18 cellular contexts compared by ENCODE assay signal in the genomic region with DNA sequence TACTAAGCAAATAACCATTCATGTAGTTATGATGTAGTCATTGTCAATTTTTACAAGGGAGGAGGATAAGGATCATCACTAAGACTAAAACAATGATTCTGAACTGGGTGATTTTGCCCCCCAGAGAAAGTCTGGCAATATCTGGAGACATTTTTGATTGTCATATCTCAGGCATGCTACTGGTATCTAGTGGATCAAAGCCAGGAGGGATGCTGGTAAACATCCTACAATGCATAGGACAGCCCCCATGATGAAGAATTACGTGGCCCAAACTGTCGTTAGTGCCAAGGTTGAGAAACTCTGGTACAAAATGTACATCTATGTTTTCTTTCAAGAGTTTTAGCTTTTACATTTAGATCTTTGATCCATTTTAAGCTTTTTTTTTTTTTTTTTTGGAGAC. TPM values are rescaled to one million over a fixed set of nuclear protein-coding genes. Genes with fewer than 3 reads are reported as not detected.
DNase-seq lines count a peak whose midpoint lies in the region; ATAC-seq, FAIRE-seq and TF ChIP-seq lines count a peak whose summit lies in the region.
"Had no signal": no experiment of that assay in that cellular context is flagged by ENCODE, and none has a peak within 500 bp of the region (broad histone marks: within the 10 kb centered on the region; RNA-seq: fewer than 3 reads in every experiment).

No MANE protein-coding gene starts in this region.

- H2AK5ac ChIP-seq in trophoblast cell (ENCODE audit: low read length): no peak overlapping the region

- H3K79me2 ChIP-seq in endothelial cell of umbilical vein (ENCODE audit: control insufficient read depth, insufficient read depth, low read length) (peaks cover 20% of the 10 kb centered on the region), trophoblast cell (ENCODE audit: control insufficient read depth, insufficient read depth, low read length, poor library complexity) (no peaks in the 10 kb centered on the region)

- intact Hi-C loops in endothelial cell of umbilical vein (cut with micrococcal nuclease): loop anchor here (1.0 kb wide), 1 partner anchor 57 kb away; a partner anchor contains a TSS

- H4K12ac ChIP-seq in trophoblast cell (ENCODE audit: low read depth, low read length): no peak overlapping the region

- no peak overlapping the region for H2BK12ac ChIP-seq in trophoblast cell (ENCODE audit: low read length)

- H2AFZ ChIP-seq in endothelial cell of umbilical vein (ENCODE audit: low read depth, low read length) (no peak overlapping the region), trophoblast cell (ENCODE audit: insufficient read depth, low read length, poor library complexity) (no peak overlapping the region)

- H2BK120ac ChIP-seq in trophoblast cell (ENCODE audit: insufficient read depth, low read length, poor library complexity): no peak overlapping the region

- CTCF ChIA-PET in endothelial cell of umbilical vein (lab: Charles Lee): interaction anchor here (0.9 to 2.0 kb wide), 7 partner anchors 10 to 133 kb away, joined by 3 to 9 read pairs (median 4); no protein-coding TSS in a partner anchor

- ATAC-seq in GM21825 (IDR thresholded peaks at IDR 0.05; ENCODE audit: unreplicated experiment): no peak

- WGBS in trophoblast cell (ENCODE audit: extremely low coverage, insufficient coverage, insufficient read length): no CpG with 5 or more reads among the region's 2 CpGs

- peaks cover 25% of the 10 kb centered on the region for H3K4me1 ChIP-seq in endothelial cell of umbilical vein (ENCODE audit: control insufficient read depth, extremely low read depth, insufficient read depth, low read length)
- H3K4me1 ChIP-seq in trophoblast cell (ENCODE audit: control insufficient read depth in 1 of 2, insufficient read depth in 2 of 2, low read length in 2 of 2): no peaks in the 10 kb centered on the region

- POLR2A ChIA-PET in endothelial cell of umbilical vein (lab: Charles Lee): interaction anchor here (0.7 kb wide), 1 partner anchor 20 kb away, joined by 15 read pairs; no protein-coding TSS in a partner anchor

- no peaks in the 10 kb centered on the region for H4K20me1 ChIP-seq in endothelial cell of umbilical vein (replicated peaks; ENCODE audit: control insufficient read depth, extremely low read depth, insufficient read depth, low read length)

- no peak overlapping the region for H3K23ac ChIP-seq in trophoblast cell (ENCODE audit: low read length)

- dilution Hi-C loops in endothelial cell of umbilical vein (cut with MboI; ENCODE audit: extremely low pct_ligation_motif_present, low sequenced_read_pairs): no loop called here

- H3K27me3 ChIP-seq in endothelial cell of umbilical vein (ENCODE audit: control insufficient read depth in 2 of 2, insufficient read depth in 2 of 2, low read length in 2 of 2) (no peaks in the 10 kb centered on the region), trophoblast cell (ENCODE audit: insufficient read depth, low read length) (no peaks in the 10 kb centered on the region)

- H3K4me3 ChIP-seq in endothelial cell of umbilical vein (replicated peaks in 1 of 3; ENCODE audit: insufficient read depth in 1 of 3, low read depth in 1 of 3, low read length in 3 of 3) (no peak overlapping the region), trophoblast cell (ENCODE audit: low read depth, low read length) (no peak overlapping the region)

- H3K9me1 ChIP-seq in endothelial cell of umbilical vein (replicated peaks; ENCODE audit: control insufficient read depth, extremely low read depth, insufficient read depth, low read length): no peaks in the 10 kb centered on the region

- no peaks in the 10 kb centered on the region for H3K79me1 ChIP-seq in trophoblast cell (ENCODE audit: low read length)

- no peak overlapping the region for H3K4ac ChIP-seq in trophoblast cell (ENCODE audit: low read depth, low read length)

- H3K14ac ChIP-seq in trophoblast cell (ENCODE audit: low read length): no peak overlapping the region

- H3K4me2 ChIP-seq in endothelial cell of umbilical vein (ENCODE audit: insufficient read depth, low read length) (peak overlapping the region; percentile 17), trophoblast cell (ENCODE audit: low read length) (no peak overlapping the region)

- H3K27ac ChIP-seq in endothelial cell of umbilical vein (ENCODE audit: insufficient read depth, low read depth, low read length): peak overlapping the region; percentile 41
- no peak overlapping the region for H3K27ac ChIP-seq in trophoblast cell (ENCODE audit: low read depth, low read length)

- no peak for TF ChIP-seq CTCF in endothelial cell of umbilical vein (IDR thresholded peaks at IDR 0.05; ENCODE audit: extremely low read depth in 1 of 2, insufficient read depth in 1 of 2, low read depth in 1 of 2, low read length in 2 of 2)

- no peak for DNase-seq in GM12891 (ENCODE audit: insufficient read length, low spot score)
- DNase-seq in NCI-H226: peak; percentile 58
- no peak for DNase-seq in endothelial cell of umbilical vein (ENCODE audit: low read depth, low spot score)
- DNase-seq in trophoblast cell: peak; percentile 62 to 74
- DNase-seq in NCI-H2196 treated with DMSO at 0.1 percent for 48 hours (lab: John Stamatoyannopoulos, UW; ENCODE audit: unreplicated experiment): no peak
- no peak for DNase-seq in NOMO-1 treated with dmso at 0.1 percent for 144 hours (lab: John Stamatoyannopoulos, UW; ENCODE audit: unreplicated experiment)
- DNase-seq: CD4-positive, alpha-beta T cell; DMS79 treated with DMSO at 0.1 percent for 48 hours; GF-D8; H9; IMR-90; Kasumi-1; NCI-H146; NCI-H2081 treated with DMSO at 0.1 percent for 48 hours; NCI-H2227 treated with DMSO at 0.1 percent for 48 hours; NCI-H526; OCI-M1 had no signal

- TF ChIP-seq POLR2A in GM12891 (IDR thresholded peaks at IDR 0.05; ENCODE audit: low read depth, low read length): no peak
- no peak for TF ChIP-seq POLR2A in endothelial cell of umbilical vein (IDR thresholded peaks at IDR 0.05; ENCODE audit: low read depth, low read length)

- H4K91ac ChIP-seq in trophoblast cell (ENCODE audit: low read depth, low read length): no peak overlapping the region

- H3K9me3 ChIP-seq in endothelial cell of umbilical vein (replicated peaks; ENCODE audit: control insufficient read depth, insufficient read depth, low read length) (no peaks in the 10 kb centered on the region), trophoblast cell (ENCODE audit: insufficient read depth, low read depth, low read length) (no peaks in the 10 kb centered on the region)

- H3K18ac ChIP-seq in trophoblast cell (ENCODE audit: low read length): no peak overlapping the region

- H3K9ac ChIP-seq in endothelial cell of umbilical vein (replicated peaks; ENCODE audit: extremely low read depth, insufficient read depth, low read length): no peak overlapping the region
- H3K9ac ChIP-seq in trophoblast cell (ENCODE audit: low read length): no peak overlapping the region

- H2BK5ac ChIP-seq in trophoblast cell (ENCODE audit: low read depth, low read length, poor library complexity): no peak overlapping the region

- no TSS peak for BruUV-seq in endothelial cell of umbilical vein (replicated peaks; lab: Mats Ljungman, UMichigan)

- no peak overlapping the region for H4K8ac ChIP-seq in trophoblast cell (ENCODE audit: low read depth, low read length)

- peak; percentile 9 for FAIRE-seq in GM12891 (lab: Jason Lieb, UNC)
- FAIRE-seq in endothelial cell of umbilical vein (lab: Jason Lieb, UNC): no peak

- H3K36me3 ChIP-seq in endothelial cell of umbilical vein (ENCODE audit: control insufficient read depth in 2 of 2, extremely low read depth in 1 of 2, insufficient read depth in 2 of 2, low read length in 2 of 2) (no peaks in the 10 kb centered on the region), trophoblast cell (ENCODE audit: control insufficient read depth in 1 of 2, insufficient read depth in 2 of 2, low read length in 2 of 2) (no peaks in the 10 kb centered on the region)

TF ChIP-seq in GM12891, 5 proteins besides CTCF, POLR2A, EP300 and RAD21:
- TF ChIP-seq SPI1 (IDR thresholded peaks at IDR 0.05; ENCODE audit: low read depth, low read length): no peak
- TF ChIP-seq POU2F2 (IDR thresholded peaks at IDR 0.05; ENCODE audit: low read depth, low read length): no peak
- no peak for TF ChIP-seq PAX5 (IDR thresholded peaks at IDR 0.05; ENCODE audit: insufficient read depth, low read length, severe bottlenecking)
- TF ChIP-seq TAF1 (IDR thresholded peaks at IDR 0.05; ENCODE audit: low read depth, low read length): no peak
- TF ChIP-seq POLR2AphosphoS5 (IDR thresholded peaks at IDR 0.05; ENCODE audit: low read depth, low read length): no peak
TF ChIP-seq in GM12891: peak in this region for 0.

TF ChIP-seq in endothelial cell of umbilical vein, 7 proteins besides CTCF, POLR2A, EP300 and RAD21:
- TF ChIP-seq FOS (IDR thresholded peaks at IDR 0.05; ENCODE audit: borderline replicate concordance, insufficient read depth, low read length) (peak; percentile 41), POLR2AphosphoS5 (IDR thresholded peaks at IDR 0.05; ENCODE audit: insufficient read depth, low read depth, low read length) (no peak), JUN (IDR thresholded peaks at IDR 0.05; ENCODE audit: borderline replicate concordance, insufficient read depth, insufficient read length, low read depth) (no peak), GATA2 (IDR thresholded peaks at IDR 0.05; ENCODE audit: insufficient read depth, insufficient read length, low read depth, low read length) (peak; percentile 70), EZH2 (IDR thresholded peaks at IDR 0.05; ENCODE audit: borderline replicate concordance, low read depth, low read length, severe bottlenecking) (no peak)

RNA-seq across cellular contexts. Expression of a gene that starts 57.3 kb away (rescaled TPM):
- 22.7 TPM for polyA plus RNA-seq in GM12891 (2012; ENCODE audit: low read depth, missing spikeins)
- total RNA-seq in endothelial cell of umbilical vein: 45.7 and 49.7 TPM in 2 replicates
- polyA plus RNA-seq in endothelial cell of umbilical vein: 20.3 and 26.0 TPM in 2 replicates
- 19.9 and 21.9 TPM in 2 replicates for polyA plus RNA-seq in endothelial cell of umbilical vein (2011; cell fraction: cytosol; rRNA removed)
- 59.6 and 72.0 TPM in 2 replicates for polyA plus RNA-seq in endothelial cell of umbilical vein (2011; cell fraction: nucleus; rRNA removed)
- 38.7 and 46.4 TPM in 2 replicates for polyA plus RNA-seq in endothelial cell of umbilical vein (2012)
- polyA minus RNA-seq in endothelial cell of umbilical vein: 66.8 and 73.4 TPM in 2 replicates
- polyA minus RNA-seq in endothelial cell of umbilical vein (2011; cell fraction: cytosol; rRNA and poly(A)+ RNA removed): 23.2 TPM
- 57.3 and 79.2 TPM in 2 replicates for polyA minus RNA-seq in endothelial cell of umbilical vein (2011; cell fraction: nucleus; rRNA and poly(A)+ RNA removed)
- 36.1 and 36.7 TPM in 2 replicates for polyA plus RNA-seq in trophoblast cell (2013)

Comparison
In these comparisons a context has a peak if more than half of its experiments do, and no peak if none do; other contexts are left out.
1. DNase-seq: peak in NCI-H226 (single experiment) and trophoblast cell (2 of 2); none in GM12891 (single experiment), endothelial cell of umbilical vein (single experiment), NCI-H2196 treated with DMSO at 0.1 percent for 48 hours (single experiment) and NOMO-1 treated with dmso at 0.1 percent for 144 hours (single experiment).